Comparison of ENCODE assay signal across 9 cellular contexts in the genomic region with DNA sequence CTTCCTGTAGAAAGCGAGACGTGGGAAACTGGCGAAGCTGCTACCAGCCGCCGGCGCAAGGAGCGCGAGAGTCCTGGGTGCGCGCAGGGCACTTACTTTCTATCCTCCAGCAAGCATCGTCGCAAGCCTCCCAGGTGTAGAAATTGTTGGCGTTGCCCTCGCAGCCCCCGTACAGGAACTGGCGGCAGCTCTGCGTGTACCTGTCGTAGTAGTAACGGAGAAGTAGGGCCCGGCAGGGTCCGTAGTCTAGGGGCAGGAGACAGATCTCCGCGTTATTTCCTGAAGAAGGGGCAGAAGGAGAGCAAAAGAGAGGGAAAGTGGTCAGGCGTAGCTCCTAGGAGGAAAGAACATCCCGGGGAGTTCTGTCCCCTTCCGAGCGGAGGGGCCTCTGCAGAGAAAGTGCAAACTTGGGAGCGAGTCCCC. TPM values are rescaled to one million over a fixed set of nuclear protein-coding genes. Genes with fewer than 3 reads are reported as not detected.
DNase-seq lines count a peak whose midpoint lies in the region; ATAC-seq and TF ChIP-seq lines count a peak whose summit lies in the region.
"Had no signal": no experiment of that assay in that cellular context is flagged by ENCODE, and none has a peak within 500 bp of the region (broad histone marks: within the 10 kb centered on the region; RNA-seq: fewer than 3 reads in every experiment).

No MANE protein-coding gene starts in this region.

- ATAC-seq in GM21529 (IDR thresholded peaks at IDR 0.05; ENCODE audit: unreplicated experiment) = peak; percentile 52
- peak; percentile 29 to 47 for ATAC-seq in lower lobe of right lung
- peak in 1 of 2 donors; percentile 67 for ATAC-seq in upper lobe of left lung (ENCODE audit: low FRiP score in 2 of 2)

- H3K9me3 ChIP-seq in lower lobe of right lung (no peaks in the 10 kb centered on the region), upper lobe of left lung (no peaks in the 10 kb centered on the region)

- WGBS in upper lobe of left lung, 2 donors = 0 to 2% methylated on average over 22 to 28 of the region's 28 CpGs

- no peaks in the 10 kb centered on the region for H3K36me3 ChIP-seq in lower lobe of right lung
- H3K36me3 ChIP-seq in upper lobe of left lung = no peaks in the 10 kb centered on the region

- intact Hi-C loops in lower lobe of right lung (cut with DNase I) = no loop called here

- no peak for TF ChIP-seq EP300 in upper lobe of left lung (IDR thresholded peaks at IDR 0.05)

- peaks cover 13% of the 10 kb centered on the region for H3K27me3 ChIP-seq in lower lobe of right lung (ENCODE audit: low read depth)
- H3K27me3 ChIP-seq in upper lobe of left lung = peaks cover 0 to 4% (median 0%) of the 10 kb centered on the region in 4 donors

- H3K4me3 ChIP-seq in choroid plexus epithelial cell (ENCODE audit: low read depth, low read length) (peak overlapping the region; percentile 83), lower lobe of right lung (peak overlapping the region; percentile 58), upper lobe of left lung (peak overlapping the region; percentile 38 to 53 (median 46))

- H3K27ac ChIP-seq in lower lobe of right lung (no peak overlapping the region), upper lobe of left lung (peak overlapping the region in 1 of 4 donors; percentile 57)

- peak; percentile 6 for TF ChIP-seq CTCF in choroid plexus epithelial cell (conservative IDR thresholded peaks at IDR 0.05; ENCODE audit: low read depth, low read length)
- TF ChIP-seq CTCF in lower lobe of right lung (IDR thresholded peaks at IDR 0.05) = no peak
- no peak for TF ChIP-seq CTCF in upper lobe of left lung (IDR thresholded peaks at IDR 0.05)

- no peak for TF ChIP-seq POLR2A in upper lobe of left lung (IDR thresholded peaks at IDR 0.05)

- DNase-seq in ELF-1 (ENCODE audit: low read depth, low spot score) (peak; percentile 59), NCI-H2227 treated with DMSO at 0.1 percent for 48 hours (lab: John Stamatoyannopoulos, UW) (peak; percentile 62), choroid plexus epithelial cell (ENCODE audit: low read depth) (peak; percentile 81), lower lobe of right lung (peak; percentile 43), upper lobe of left lung (peak; percentile 21 to 75), NCI-H446 treated with DMSO at 0.1 percent for 48 hours (lab: John Stamatoyannopoulos, UW) (no peak)
- DNase-seq in activated effector memory CD4-positive, alpha-beta T cell treated with Interleukin-2 at 50 U/mL for 16 hours = no peak

- peaks cover 22% of the 10 kb centered on the region for H3K4me1 ChIP-seq in lower lobe of right lung
- H3K4me1 ChIP-seq in upper lobe of left lung = peaks cover 8 to 16% (median 9%) of the 10 kb centered on the region in 4 donors

RNA-seq across cellular contexts. Expression of a gene that starts 0.5 kb away (rescaled TPM):
- total RNA-seq in lower lobe of right lung = 1.9 TPM
- total RNA-seq in upper lobe of left lung = 1 to 10 TPM in 4 of 6 donors, not detected in 2; 1.8 to 7.6 (median 3.9) TPM
- total RNA-seq: T-helper 2 cell treated with Interferon-gamma antibody and Interleukin-4, amounts not matched to agents 100 ng/mL and 5 ng/mL, for 36 hours had no signal

RNA-seq across cellular contexts. Expression of a gene that starts 16.3 kb away (rescaled TPM):
- total RNA-seq in lower lobe of right lung = not detected
- total RNA-seq in upper lobe of left lung = not detected
- total RNA-seq: T-helper 2 cell treated with Interferon-gamma antibody and Interleukin-4, amounts not matched to agents 100 ng/mL and 5 ng/mL, for 36 hours had no signal

RNA-seq across cellular contexts. Expression of a gene that starts 31.5 kb away (rescaled TPM):
- total RNA-seq in lower lobe of right lung (23.2 TPM), upper lobe of left lung (10 to 100 TPM in 5 of 6 donors, 1 to 10 TPM in 1; 1.0 to 28.5 (median 15.8) TPM)
- total RNA-seq: T-helper 2 cell treated with Interferon-gamma antibody and Interleukin-4, amounts not matched to agents 100 ng/mL and 5 ng/mL, for 36 hours had no signal

Comparison
In these comparisons a context has a peak if more than half of its experiments do, and no peak if none do; other contexts are left out.
1. DNase-seq: peak in ELF-1 (single experiment), NCI-H2227 treated with DMSO at 0.1 percent for 48 hours (single experiment), choroid plexus epithelial cell (single experiment), lower lobe of right lung (single experiment) and upper lobe of left lung (2 of 2); none in activated effector memory CD4-positive, alpha-beta T cell treated with Interleukin-2 at 50 U/mL for 16 hours (single experiment) and NCI-H446 treated with DMSO at 0.1 percent for 48 hours (single experiment).
2. Peak in every context shown above with its lines, with median percentiles within 50 percentile points of each other: H3K4me3 ChIP-seq.